Comparison of ENCODE assay signal across 8 cellular contexts in the genomic region with DNA sequence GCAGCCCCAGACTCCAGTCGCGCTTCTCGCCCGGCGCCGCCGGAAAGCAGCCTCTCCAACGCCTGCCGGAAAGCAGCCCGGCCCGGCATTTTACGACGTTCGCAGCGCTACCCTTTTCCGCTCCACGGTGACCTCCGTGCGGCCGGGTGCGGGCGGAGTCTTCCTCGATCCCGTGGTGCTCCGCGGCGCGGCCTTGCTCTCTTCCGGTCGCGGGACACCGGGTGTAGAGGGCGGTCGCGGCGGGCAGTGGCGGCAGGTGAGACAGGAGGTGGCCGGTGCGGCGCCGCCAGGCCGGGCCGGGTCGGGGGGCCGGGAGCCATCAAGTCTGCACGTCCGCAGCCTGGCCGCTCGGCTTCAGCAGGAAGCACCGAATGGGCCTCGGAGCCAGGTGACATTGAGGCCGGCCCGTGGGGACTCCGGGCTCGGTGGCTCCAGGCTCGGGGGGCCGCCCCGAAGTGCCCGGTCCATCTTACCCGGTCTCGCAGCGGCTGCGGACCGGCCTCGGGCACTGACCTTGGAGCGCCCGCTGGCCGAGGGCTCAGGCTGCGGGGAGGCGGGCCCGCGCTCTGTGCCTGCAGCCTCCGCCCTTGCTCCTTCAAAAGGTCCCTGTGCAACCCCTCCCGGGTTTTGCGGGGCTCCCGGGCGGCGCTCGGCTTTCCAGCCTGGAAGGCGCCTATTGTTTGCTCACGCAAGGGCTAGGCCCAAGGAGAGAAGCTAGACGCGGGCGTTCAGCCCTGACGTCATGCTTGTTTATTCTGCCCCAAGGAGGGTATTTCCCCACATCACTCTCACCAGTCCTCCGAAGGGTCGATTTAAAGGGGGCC. TPM values are rescaled to one million over a fixed set of nuclear protein-coding genes. Genes with fewer than 3 reads are reported as not detected.
DNase-seq lines count a peak whose midpoint lies in the region; ATAC-seq and TF ChIP-seq lines count a peak whose summit lies in the region.

A gene (plus strand): TSS at position 199 of the 824 bp plus-strand sequence. CDS start 1,511 bp downstream, outside the sequence.
A gene (minus strand): TSS at position 48 of the 824 bp plus-strand sequence. CDS start 249 bp downstream, outside the sequence.

- WGBS in spleen, 5 donors = 0% methylated on average over 3 to 87 of the region's 87 CpGs

- H3K27ac ChIP-seq in caudate nucleus (ENCODE audit: low read depth, low read length) = peak within 1 kb of the TSS; percentile 62
- peak within 1 kb of the TSS; percentile 83 to 94 (median 91) for H3K27ac ChIP-seq in spleen

- peak in 1 of 3 donors; percentile 40 for TF ChIP-seq POLR2A in spleen (IDR thresholded peaks at IDR 0.05)

- peaks cover 0 to 64% (median 45%) of the 10 kb centered on the region in 6 donors for H3K36me3 ChIP-seq in spleen

- H3K27me3 ChIP-seq in spleen (replicated peaks in 1 of 7) = no peaks in the 10 kb centered on the region

- H3K4me3 ChIP-seq in spleen = peak within 1 kb of the TSS; percentile 72 to 100 (median 96)

- ATAC-seq in GM19025 (IDR thresholded peaks at IDR 0.05; ENCODE audit: low read depth, unreplicated experiment) (peak; percentile 82), HG03280 (IDR thresholded peaks at IDR 0.05; ENCODE audit: unreplicated experiment) (peak; percentile 87)

- no peak for TF ChIP-seq CTCF in AG09319 (IDR thresholded peaks at IDR 0.05; ENCODE audit: low read depth, low read length)
- peak in 4 of 11 experiments; percentile 2 to 43 (median 16) for TF ChIP-seq CTCF in spleen (IDR thresholded peaks at IDR 0.05 in 8 of 11, conservative IDR thresholded peaks at IDR 0.05 in 3 of 11)

- DNase-seq in AG09319 (ENCODE audit: extremely low read depth, low read depth) (peak; percentile 82), NCI-H345 (lab: John Stamatoyannopoulos, UW) (peak; percentile 83), caudate nucleus (lab: John Stamatoyannopoulos, UW) (peak in 60 of 61 donors; percentile 65 to 96 (median 90)), inferior parietal cortex (ENCODE audit: extremely low spot score) (peak; percentile 95), spleen (peak; percentile 99)
- DNase-seq in activated CD4-positive, CD25-positive, alpha-beta regulatory T cell (lab: John Stamatoyannopoulos, UW) = peak; percentile 82 to 89 (median 88)

- intact Hi-C loops in spleen (cut with DNase I; ENCODE audit: low total_unique reads) = no loop called here

- peaks cover 24 to 85% (median 55%) of the 10 kb centered on the region in 6 donors for H3K4me1 ChIP-seq in spleen

- no peaks in the 10 kb centered on the region for H3K9me3 ChIP-seq in spleen

RNA-seq across cellular contexts. Expression of the first gene that starts in this region (rescaled TPM):
- 100 to 1,000 TPM; 348 to 464 (median 412) TPM for total RNA-seq in spleen
- 1,000 to 10,000 TPM in 2 of 3 donors, 100 to 1,000 TPM in 1; 904 to 1,132 (median 1,034) TPM for polyA plus RNA-seq in spleen

RNA-seq across cellular contexts. Expression of the second gene that starts in this region (rescaled TPM):
- total RNA-seq in spleen = 10 to 100 TPM; 22.6 to 43.0 (median 31.1) TPM
- polyA plus RNA-seq in spleen = 10 to 100 TPM; 10.1 to 14.9 (median 10.6) TPM

Comparison
In these comparisons a context has a peak if more than half of its experiments do, and no peak if none do; other contexts are left out.
1. Peak in every context shown above with its lines: DNase-seq, ATAC-seq, H3K4me3 ChIP-seq and H3K27ac ChIP-seq.